Comparison of ENCODE assay signal across 11 cellular contexts in the genomic region with DNA sequence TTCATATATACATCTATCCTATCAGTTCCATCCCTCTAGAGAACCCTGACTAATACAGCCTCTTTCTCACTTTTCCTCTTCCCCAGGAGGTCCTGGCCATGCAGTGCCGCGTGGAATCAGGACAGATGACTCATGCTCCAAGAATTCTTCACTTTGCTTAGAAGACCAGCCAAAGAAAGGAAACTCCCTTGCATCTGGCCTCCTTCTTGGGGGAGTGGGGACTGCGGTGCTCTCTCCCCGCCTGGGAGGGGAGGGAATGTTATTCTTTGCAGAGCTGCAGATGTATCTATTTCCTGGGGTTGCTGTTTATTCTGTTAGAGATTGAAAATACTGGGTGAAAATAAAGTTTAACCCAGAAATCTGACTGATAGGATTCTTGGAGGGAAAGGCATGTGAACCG.
DNase-seq lines count a peak whose midpoint lies in the region; ATAC-seq and TF ChIP-seq lines count a peak whose summit lies in the region.
"Had no signal": no experiment of that assay in that cellular context is flagged by ENCODE, and none has a peak within 500 bp of the region (broad histone marks: within the 10 kb centered on the region; RNA-seq: fewer than 3 reads in every experiment).

No MANE protein-coding gene starts in this region.

- H3K27me3 Mint-ChIP-seq in MCF 10A (ENCODE audit: insufficient read depth, unreplicated experiment) = no peaks in the 10 kb centered on the region

- H3K27me3 ChIP-seq in breast epithelium (no peaks in the 10 kb centered on the region), left lung (no peaks in the 10 kb centered on the region), uterus (no peaks in the 10 kb centered on the region), ascending aorta (no peaks in the 10 kb centered on the region)
- H3K27me3 ChIP-seq in effector memory CD4-positive, alpha-beta T cell (replicated peaks; ENCODE audit: control insufficient read depth, insufficient read depth, low read length, poor library complexity, severe bottlenecking) = no peaks in the 10 kb centered on the region
- H3K27me3 ChIP-seq: BE2C had no signal

- H3K27ac Mint-ChIP-seq in MCF 10A (ENCODE audit: low read depth, unreplicated experiment) = no peak overlapping the region

- no peaks in the 10 kb centered on the region for H3K9me3 Mint-ChIP-seq in MCF 10A (ENCODE audit: unreplicated experiment)

- intact Hi-C loops in MCF 10A (cut with micrococcal nuclease) (no loop called here), breast epithelium (cut with DNase I; ENCODE audit: low total_unique reads) (loop anchor here (2.0 kb wide), 1 partner anchor 48 kb away; no protein-coding TSS in a partner anchor), left lung (cut with DNase I) (no loop called here), uterus (cut with DNase I; ENCODE audit: low total_unique reads) (no loop called here), ascending aorta (cut with DNase I) (no loop called here)

- ATAC-seq in left lung (peak; percentile 78), GM18858 (IDR thresholded peaks at IDR 0.05; ENCODE audit: unreplicated experiment) (no peak)

- peak; percentile 88 for DNase-seq in MCF 10A (ENCODE audit: unreplicated experiment)
- DNase-seq in breast epithelium (ENCODE audit: low spot score in 2 of 2) = no peak
- DNase-seq in choroid plexus epithelial cell (ENCODE audit: low read depth) = peak; percentile 99
- no peak for DNase-seq in left lung
- peak; percentile 61 to 62 for DNase-seq in uterus
- DNase-seq in ascending aorta (ENCODE audit: low spot score in 2 of 2) = no peak
- DNase-seq in effector memory CD4-positive, alpha-beta T cell = no peak
- DNase-seq: BE2C, MM.1S had no signal

- no peaks in the 10 kb centered on the region for H3K4me1 ChIP-seq in breast epithelium
- peaks cover 0 to 7% of the 10 kb centered on the region in 2 donors for H3K4me1 ChIP-seq in left lung
- H3K4me1 ChIP-seq in uterus = no peaks in the 10 kb centered on the region
- peaks cover 0 to 6% of the 10 kb centered on the region in 2 donors for H3K4me1 ChIP-seq in ascending aorta
- H3K4me1 ChIP-seq in effector memory CD4-positive, alpha-beta T cell (ENCODE audit: control insufficient read depth, insufficient read depth, low read length, poor library complexity, severe bottlenecking) = no peaks in the 10 kb centered on the region

- H3K4me3 Mint-ChIP-seq in MCF 10A (ENCODE audit: unreplicated experiment) = no peak overlapping the region

- TF ChIP-seq CTCF in MCF 10A (IDR thresholded peaks at IDR 0.05; ENCODE audit: unreplicated experiment) (no peak), breast epithelium (IDR thresholded peaks at IDR 0.05) (no peak), choroid plexus epithelial cell (conservative IDR thresholded peaks at IDR 0.05; ENCODE audit: low read depth, low read length) (no peak), left lung (IDR thresholded peaks at IDR 0.05) (no peak), uterus (IDR thresholded peaks at IDR 0.05) (no peak), ascending aorta (IDR thresholded peaks at IDR 0.05) (no peak)

- H3K36me3 ChIP-seq in breast epithelium = no peaks in the 10 kb centered on the region
- no peaks in the 10 kb centered on the region for H3K36me3 ChIP-seq in left lung
- no peaks in the 10 kb centered on the region for H3K36me3 ChIP-seq in uterus
- H3K36me3 ChIP-seq in ascending aorta = no peaks in the 10 kb centered on the region
- no peaks in the 10 kb centered on the region for H3K36me3 ChIP-seq in effector memory CD4-positive, alpha-beta T cell (ENCODE audit: control insufficient read depth, insufficient read depth, low read length)
- H3K36me3 ChIP-seq: BE2C had no signal

- H3K27ac ChIP-seq in breast epithelium (no peak overlapping the region), left lung (no peak overlapping the region), uterus (peak overlapping the region in 1 of 2 donors; percentile 36), ascending aorta (no peak overlapping the region)
- H3K27ac ChIP-seq in effector memory CD4-positive, alpha-beta T cell (ENCODE audit: insufficient read depth, low read length, poor library complexity, severe bottlenecking) = no peak overlapping the region
- H3K27ac ChIP-seq: VCaP had no signal

- no peaks in the 10 kb centered on the region for H3K36me3 Mint-ChIP-seq in MCF 10A (ENCODE audit: insufficient read depth, unreplicated experiment)

- BruUV-seq in MCF 10A (replicated peaks; lab: Mats Ljungman, UMichigan) = no TSS peak

- CTCF ChIA-PET in MCF 10A (lab: Yijun Ruan, JAX) = no interaction called here

- H3K9me3 ChIP-seq in breast epithelium (no peaks in the 10 kb centered on the region), left lung (no peaks in the 10 kb centered on the region), uterus (no peaks in the 10 kb centered on the region), ascending aorta (no peaks in the 10 kb centered on the region)
- no peaks in the 10 kb centered on the region for H3K9me3 ChIP-seq in effector memory CD4-positive, alpha-beta T cell (ENCODE audit: control insufficient read depth, low read length)
- H3K9me3 ChIP-seq: BE2C had no signal

- TF ChIP-seq POLR2A in breast epithelium (IDR thresholded peaks at IDR 0.05) = no peak
- no peak for TF ChIP-seq POLR2A in uterus (IDR thresholded peaks at IDR 0.05)

- POLR2A ChIA-PET in MCF 10A (lab: Yijun Ruan, JAX) = interaction anchor here (0.6 kb wide), 1 partner anchor 287 kb away, joined by 3 read pairs; no protein-coding TSS in a partner anchor

- no peak overlapping the region for H3K4me3 ChIP-seq in breast epithelium
- H3K4me3 ChIP-seq in choroid plexus epithelial cell (ENCODE audit: low read depth, low read length) = no peak overlapping the region
- H3K4me3 ChIP-seq in left lung = no peak overlapping the region
- H3K4me3 ChIP-seq in uterus = no peak overlapping the region
- H3K4me3 ChIP-seq in ascending aorta = no peak overlapping the region
- H3K4me3 ChIP-seq in effector memory CD4-positive, alpha-beta T cell (ENCODE audit: insufficient read depth, low read depth, low read length, poor library complexity, severe bottlenecking) = no peak overlapping the region

- peaks cover 16% of the 10 kb centered on the region for H3K4me1 Mint-ChIP-seq in MCF 10A (ENCODE audit: insufficient read depth, unreplicated experiment)

Comparison
In these comparisons a context has a peak if more than half of its experiments do, and no peak if none do; other contexts are left out.
1. DNase-seq: peak in MCF 10A (single experiment), choroid plexus epithelial cell (single experiment) and uterus (2 of 2); none in breast epithelium (0 of 2), left lung (0 of 2), ascending aorta (0 of 2) and effector memory CD4-positive, alpha-beta T cell (0 of 3).